Comparison of ENCODE assay signal across 1 cellular context in genomic region chr2:17627434-17627833, GRCh38.
TF ChIP-seq lines count a peak whose summit lies in the region.

No MANE protein-coding gene starts in this region.

TF ChIP-seq in SK-N-SH, 30 proteins besides CTCF, POLR2A, EP300 and RAD21 (continued from another document):
- TF ChIP-seq REST (IDR thresholded peaks at IDR 0.05; ENCODE audit: low read depth, low read length) (no peak), TAF1 (IDR thresholded peaks at IDR 0.05; ENCODE audit: borderline replicate concordance, low read depth, low read length) (no peak), NFIC (IDR thresholded peaks at IDR 0.05; ENCODE audit: borderline replicate concordance) (no peak), EZH2phosphoT487 (IDR thresholded peaks at IDR 0.05; ENCODE audit: borderline replicate concordance, low read depth) (no peak), FOXM1 (IDR thresholded peaks at IDR 0.05; ENCODE audit: low read depth) (no peak), GATA2 (CRISPR knock-in tag; IDR thresholded peaks at IDR 0.05) (no peak), ELF1 (IDR thresholded peaks at IDR 0.05) (no peak), FOXJ3 (CRISPR knock-in tag; IDR thresholded peaks at IDR 0.05) (no peak), TCF12 (IDR thresholded peaks at IDR 0.05) (no peak), POLR2AphosphoS5 (IDR thresholded peaks at IDR 0.05; ENCODE audit: low read depth, low read length) (no peak), PBX3 (IDR thresholded peaks at IDR 0.05) (no peak), RCOR1 (IDR thresholded peaks at IDR 0.05; ENCODE audit: low read length) (no peak), ZBTB33 (IDR thresholded peaks at IDR 0.05; ENCODE audit: borderline replicate concordance, low read depth) (no peak), RFX5 (IDR thresholded peaks at IDR 0.05; ENCODE audit: low read length) (no peak), CHD2 (IDR thresholded peaks at IDR 0.05; ENCODE audit: low read length, partially characterized antibody) (no peak), FOSL2 (IDR thresholded peaks at IDR 0.05; ENCODE audit: borderline replicate concordance, low read depth) (no peak)
